23 cellular contexts compared by ENCODE assay signal in the genomic region with DNA sequence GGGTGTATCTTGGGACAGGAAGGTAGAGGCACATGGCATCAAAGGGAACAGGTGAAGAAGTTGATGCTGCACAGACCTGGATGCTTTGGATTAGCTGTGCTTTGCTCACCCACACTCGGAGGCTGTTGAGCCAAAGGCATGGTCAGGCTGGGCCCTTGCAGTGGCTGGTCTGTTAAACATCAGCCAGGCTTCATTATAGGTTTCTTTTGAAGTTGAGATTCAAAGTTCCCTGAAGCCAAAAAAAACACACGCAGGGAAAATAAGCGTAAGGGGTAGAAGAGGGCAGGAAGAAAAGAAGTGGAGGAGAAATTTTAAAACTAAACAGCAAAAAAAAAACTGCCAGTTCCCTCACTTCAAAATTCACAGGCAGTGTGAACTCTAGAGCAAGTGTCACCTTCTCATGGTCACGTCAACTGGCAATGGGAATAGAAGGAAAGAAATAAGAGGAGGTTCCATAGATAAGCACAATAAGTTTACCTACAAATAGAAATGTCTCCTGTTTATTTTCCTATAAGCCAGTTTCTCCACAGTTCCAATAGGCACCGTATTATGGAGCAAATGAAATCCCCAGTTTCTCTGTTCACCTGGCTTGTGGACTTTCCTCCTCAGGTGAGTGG.
"Had no signal": no experiment of that assay in that cellular context is flagged by ENCODE, and none has a peak within 500 bp of the region (broad histone marks: within the 10 kb centered on the region; RNA-seq: fewer than 3 reads in every experiment).

No MANE protein-coding gene starts in this region.

- ATAC-seq: activated CD4-positive, CD25-positive, alpha-beta regulatory T cell treated with anti-CD3 and anti-CD28 coated beads, Interleukin-2, amount 50 U/mL, for 24 hours had no signal

- FAIRE-seq: astrocyte, keratinocyte had no signal

- H3K4me1 ChIP-seq: breast epithelium, esophagus muscularis mucosa, left ventricle myocardium inferior, prostate gland, tibial nerve had no signal

- H3K36me3 ChIP-seq: breast epithelium, esophagus muscularis mucosa, left ventricle myocardium inferior, ovary, prostate gland, tibial nerve, WERI-Rb-1 had no signal

- H3K4me3 ChIP-seq: breast epithelium, esophagus muscularis mucosa, left ventricle myocardium inferior, ovary, prostate gland, tibial nerve had no signal

- H3K9me3 ChIP-seq: breast epithelium, esophagus muscularis mucosa, left ventricle myocardium inferior, ovary, prostate gland, tibial nerve had no signal

- H3K27ac ChIP-seq: breast epithelium, esophagus muscularis mucosa, left ventricle myocardium inferior, ovary, prostate gland, tibial nerve, WERI-Rb-1 had no signal

- DNase-seq: activated CD4-positive, alpha-beta T cell treated with anti-CD3 and anti-CD28 coated beads for 48 hours; activated CD4-positive, alpha-beta T cell treated with anti-CD3 and anti-CD28 coated beads, Interleukin-2, amount 50 U/mL, for 48 hours; activated CD8-positive, alpha-beta memory T cell treated with anti-CD3 and anti-CD28 coated beads for 24 hours; activated effector memory CD4-positive, alpha-beta T cell treated with anti-CD3 and anti-CD28 coated beads, Interleukin-2, amount 50 U/mL, for 16 hours; activated naive CD4-positive, alpha-beta T cell treated with anti-CD3 and anti-CD28 coated beads for 36 hours; activated naive CD8-positive, alpha-beta T cell treated with anti-CD3 and anti-CD28 coated beads for 36 hours; activated T-cell treated with anti-CD3 and anti-CD28 coated beads, Interleukin-2, amount 50 U/mL, for 1 hour; effector CD4-positive, alpha-beta T cell; foreskin melanocyte; left ventricle myocardium inferior; naive B cell; ovary; stimulated activated CD4-positive, alpha-beta T cell treated with anti-CD3 and anti-CD28 coated beads, Interleukin-15, amount 100 ng/mL, for 24 hours; stimulated activated CD4-positive, alpha-beta T cell treated with anti-CD3 and anti-CD28 coated beads, Interleukin-2, amount 100 ng/mL, for 24 hours; stimulated activated naive CD4-positive, alpha-beta T cell; WERI-Rb-1 had no signal

- H3K27me3 ChIP-seq: breast epithelium, esophagus muscularis mucosa, ovary, tibial nerve had no signal
